ENCODE assay signal across 9 cellular contexts in genomic region chr7:30800785-30801252, GRCh38. TPM values are rescaled to one million over a fixed set of nuclear protein-coding genes. Genes with fewer than 3 reads are reported as not detected.
DNase-seq lines count a peak whose midpoint lies in the region; ATAC-seq, FAIRE-seq and TF ChIP-seq lines count a peak whose summit lies in the region.
"Had no signal": no experiment of that assay in that cellular context is flagged by ENCODE, and none has a peak within 500 bp of the region (broad histone marks: within the 10 kb centered on the region; RNA-seq: fewer than 3 reads in every experiment).

No MANE protein-coding gene starts in this region.

- intact Hi-C loops in kidney (cut with DNase I): no loop called here

- DNase-seq in DMS153 treated with DMSO at 0.1 percent for 48 hours (lab: John Stamatoyannopoulos, UW; ENCODE audit: unreplicated experiment) (peak; percentile 65), RKO (ENCODE audit: low spot score) (peak; percentile 57), caudate nucleus (lab: John Stamatoyannopoulos, UW) (peak in 49 of 61 donors; percentile 3 to 84 (median 42)), kidney (no peak)
- DNase-seq in activated naive CD4-positive, alpha-beta T cell treated with Interleukin-2 at 50 U/mL for 16 hours: no peak

- H3K4me3 Mint-ChIP-seq in stimulated activated memory B cell treated with anti-CD40 and anti-IgM and Interleukin-4, amounts not matched to agents 10 μg/mL and 1 μg/mL and 100 μg/mL, for 72 hours: no peak overlapping the region
- H3K4me3 Mint-ChIP-seq: activated naive CD4-positive, alpha-beta T cell treated with anti-CD3 and anti-CD28 coated beads, Interleukin-2, amount 50 U/mL, for 24 hours had no signal

- no peaks in the 10 kb centered on the region for H3K36me3 Mint-ChIP-seq in stimulated activated memory B cell treated with anti-CD40 and anti-IgM and Interleukin-4, amounts not matched to agents 10 μg/mL and 1 μg/mL and 100 μg/mL, for 72 hours
- H3K36me3 Mint-ChIP-seq: activated naive CD4-positive, alpha-beta T cell treated with anti-CD3 and anti-CD28 coated beads, Interleukin-2, amount 50 U/mL, for 24 hours had no signal

- H3K9me3 ChIP-seq in kidney (ENCODE audit: control insufficient read depth in 1 of 2, low read length in 2 of 2): no peaks in the 10 kb centered on the region

- no peak for FAIRE-seq in kidney (lab: Jason Lieb, UNC)

- H3K4me3 ChIP-seq in kidney (ENCODE audit: low read length in 2 of 2): no peak overlapping the region

- H3K27ac ChIP-seq in caudate nucleus (ENCODE audit: low read depth, low read length) (peak overlapping the region; percentile 22), kidney (ENCODE audit: low read depth in 2 of 2, low read length in 2 of 2) (peak overlapping the region in 1 of 2 donors; percentile 18)

- no peaks in the 10 kb centered on the region for H3K27me3 Mint-ChIP-seq in stimulated activated memory B cell treated with anti-CD40 and anti-IgM and Interleukin-4, amounts not matched to agents 10 μg/mL and 1 μg/mL and 100 μg/mL, for 72 hours
- H3K27me3 Mint-ChIP-seq: activated naive CD4-positive, alpha-beta T cell treated with anti-CD3 and anti-CD28 coated beads, Interleukin-2, amount 50 U/mL, for 24 hours had no signal

- ATAC-seq in GM19455 (IDR thresholded peaks at IDR 0.05; ENCODE audit: unreplicated experiment): peak; percentile 36
- peak; percentile 57 for ATAC-seq in stimulated activated memory B cell treated with anti-CD40 and anti-IgM and Interleukin-4, amounts not matched to agents 10 μg/mL and 1 μg/mL and 100 μg/mL, for 72 hours

- no peaks in the 10 kb centered on the region for H3K9me3 Mint-ChIP-seq in stimulated activated memory B cell treated with anti-CD40 and anti-IgM and Interleukin-4, amounts not matched to agents 10 μg/mL and 1 μg/mL and 100 μg/mL, for 72 hours
- H3K9me3 Mint-ChIP-seq: activated naive CD4-positive, alpha-beta T cell treated with anti-CD3 and anti-CD28 coated beads, Interleukin-2, amount 50 U/mL, for 24 hours had no signal

- peak overlapping the region in 1 of 2 donors; percentile 30 for H3K9ac ChIP-seq in kidney (ENCODE audit: low read length in 2 of 2)

- peaks cover 25 to 30% of the 10 kb centered on the region in 2 donors for H3K4me1 ChIP-seq in kidney (ENCODE audit: control insufficient read depth in 1 of 2, insufficient read depth in 1 of 2, low read depth in 1 of 2, low read length in 2 of 2)

- H3K27ac Mint-ChIP-seq in stimulated activated memory B cell treated with anti-CD40 and anti-IgM and Interleukin-4, amounts not matched to agents 10 μg/mL and 1 μg/mL and 100 μg/mL, for 72 hours: no peak overlapping the region
- H3K27ac Mint-ChIP-seq: activated naive CD4-positive, alpha-beta T cell treated with anti-CD3 and anti-CD28 coated beads, Interleukin-2, amount 50 U/mL, for 24 hours had no signal

- peaks cover 50% of the 10 kb centered on the region for H3K4me1 Mint-ChIP-seq in stimulated activated memory B cell treated with anti-CD40 and anti-IgM and Interleukin-4, amounts not matched to agents 10 μg/mL and 1 μg/mL and 100 μg/mL, for 72 hours
- H3K4me1 Mint-ChIP-seq: activated naive CD4-positive, alpha-beta T cell treated with anti-CD3 and anti-CD28 coated beads, Interleukin-2, amount 50 U/mL, for 24 hours had no signal

- TF ChIP-seq CTCF in LNCAP (IDR thresholded peaks at IDR 0.05) (peak; percentile 69), kidney (IDR thresholded peaks at IDR 0.05; ENCODE audit: borderline replicate concordance, extremely low read depth, insufficient read depth) (peak; percentile 69)

- H3K36me3 ChIP-seq in kidney (ENCODE audit: control insufficient read depth in 1 of 2, insufficient read depth in 2 of 2, low read length in 2 of 2): no peaks in the 10 kb centered on the region

RNA-seq across cellular contexts. Expression of gene MINDY4, which starts 29.6 kb away (rescaled TPM):
- 15.3 TPM for total RNA-seq in kidney
- 5.3 TPM for polyA plus RNA-seq in kidney (ENCODE audit: insufficient read depth, low read depth, low replicate concordance)

RNA-seq across cellular contexts. Expression of gene INMT, which starts 48.9 kb away (rescaled TPM):
- total RNA-seq in kidney: 44.8 TPM
- polyA plus RNA-seq in kidney (ENCODE audit: insufficient read depth, low read depth, low replicate concordance): 34.5 TPM

Comparison
In these comparisons a context has a peak if more than half of its experiments do, and no peak if none do; other contexts are left out.
1. DNase-seq: peak in DMS153 treated with DMSO at 0.1 percent for 48 hours (single experiment), RKO (single experiment) and caudate nucleus (49 of 61); none in kidney (single experiment) and activated naive CD4-positive, alpha-beta T cell treated with Interleukin-2 at 50 U/mL for 16 hours (single experiment).